In genomic region chr17:48483471-48484131, GRCh38 we compare ENCODE assay signal across 9 cellular contexts. TPM values are rescaled to one million over a fixed set of nuclear protein-coding genes. Genes with fewer than 3 reads are reported as not detected.
DNase-seq lines count a peak whose midpoint lies in the region; ATAC-seq and TF ChIP-seq lines count a peak whose summit lies in the region.
"Had no signal": no experiment of that assay in that cellular context is flagged by ENCODE, and none has a peak within 500 bp of the region (broad histone marks: within the 10 kb centered on the region; RNA-seq: fewer than 3 reads in every experiment).

No MANE protein-coding gene starts in this region.

- peaks cover 5% of the 10 kb centered on the region; the same call in 1 of the 2 replicates for H3K27me3 ChIP-seq in GM23338 (ENCODE audit: insufficient read depth)

- no peaks in the 10 kb centered on the region; the same call in 2 of the 3 replicates for H3K9me3 Mint-ChIP-seq in GM23338
- no peaks in the 10 kb centered on the region for H3K9me3 Mint-ChIP-seq in effector memory CD8-positive, alpha-beta T cell

- CTCF ChIA-PET in AG04449 (lab: Yijun Ruan, JAX) = interaction anchor here (0.9 to 2.2 kb wide), 6 partner anchors 9 to 148 kb away, joined by 3 to 11 read pairs (median 3); no protein-coding TSS in a partner anchor

- peak; percentile 87 for DNase-seq in AG04449 (ENCODE audit: low read depth, low spot score)
- peak; percentile 26 for DNase-seq in GM23338 (ENCODE audit: low spot score)
- peak; percentile 43 for DNase-seq in SK-MEL-5 (ENCODE audit: low read depth, low spot score)
- DNase-seq in effector memory CD8-positive, alpha-beta T cell = no peak
- DNase-seq in stimulated activated CD4-positive, alpha-beta T cell treated with anti-CD3 and anti-CD28 coated beads, Interleukin-15, amount 100 ng/mL, for 24 hours = peak; percentile 66
- no peak for DNase-seq in left lobe of liver (ENCODE audit: low spot score)
- DNase-seq in NOMO-1 treated with DMSO at 0.1 percent for 48 hours (lab: John Stamatoyannopoulos, UW; ENCODE audit: unreplicated experiment) = no peak

- no peaks in the 10 kb centered on the region for H4K20me1 ChIP-seq in GM23338 (replicated peaks; ENCODE audit: insufficient read depth)

- H3K4me3 Mint-ChIP-seq in GM23338 = no peak overlapping the region
- no peak overlapping the region for H3K4me3 Mint-ChIP-seq in effector memory CD8-positive, alpha-beta T cell
- H3K4me3 Mint-ChIP-seq: brain had no signal

- H3K27ac Mint-ChIP-seq in GM23338 = no peak overlapping the region
- H3K27ac Mint-ChIP-seq in effector memory CD8-positive, alpha-beta T cell = peak overlapping the region; percentile 13 to 38

- no peaks in the 10 kb centered on the region for H3K36me3 ChIP-seq in GM23338 (ENCODE audit: insufficient read depth)

- ATAC-seq in GM23338 = peak; percentile 80
- no peak for ATAC-seq in effector memory CD8-positive, alpha-beta T cell (replicated peaks)
- no peak for ATAC-seq in left lobe of liver
- ATAC-seq in GM21717 (IDR thresholded peaks at IDR 0.05; ENCODE audit: unreplicated experiment) = no peak

- no peaks in the 10 kb centered on the region for H3K36me3 Mint-ChIP-seq in GM23338 (ENCODE audit: low read depth)
- no peaks in the 10 kb centered on the region for H3K36me3 Mint-ChIP-seq in effector memory CD8-positive, alpha-beta T cell (ENCODE audit: insufficient read depth)
- H3K36me3 Mint-ChIP-seq: brain had no signal

- no peak overlapping the region for H3K27ac ChIP-seq in GM23338 (ENCODE audit: low read depth)

- no peaks in the 10 kb centered on the region for H3K9me2 ChIP-seq in GM23338 (ENCODE audit: insufficient read depth)

- no peaks in the 10 kb centered on the region for H3F3A ChIP-seq in GM23338 (replicated peaks; ENCODE audit: low read depth)

- H3K79me2 ChIP-seq in GM23338 (replicated peaks; ENCODE audit: insufficient read depth) = no peaks in the 10 kb centered on the region

- H3K27me3 Mint-ChIP-seq in GM23338 (ENCODE audit: insufficient read depth, low read depth, poor library complexity) = peaks cover 10% of the 10 kb centered on the region
- H3K27me3 Mint-ChIP-seq in effector memory CD8-positive, alpha-beta T cell = peaks cover 0 to 12% of the 10 kb centered on the region in 2 donors

- 0 out of 2 replicates have a peak overlapping the region, but pooled peaks have one; percentile 19 for H3K4me3 ChIP-seq in AG04449 (ENCODE audit: low read depth, low read length)
- H3K4me3 ChIP-seq in GM23338 = no peak overlapping the region

- POLR2A ChIA-PET in AG04449 (lab: Yijun Ruan, JAX) = interaction anchor here (0.7 to 5.0 kb wide), 18 partner anchors 9 to 113 kb away, joined by 3 to 57 read pairs (median 5); no protein-coding TSS in a partner anchor

- H3K4me1 ChIP-seq in GM23338 (ENCODE audit: insufficient read depth) = no peaks in the 10 kb centered on the region

- peaks cover 1% of the 10 kb centered on the region; the same call in 1 of the 3 replicates for H3K4me1 Mint-ChIP-seq in GM23338
- peaks cover 3 to 4% of the 10 kb centered on the region in 2 donors for H3K4me1 Mint-ChIP-seq in effector memory CD8-positive, alpha-beta T cell (ENCODE audit: low read depth in 2 of 2)

- in situ Hi-C loops in SK-MEL-5 (cut with HindIII; ENCODE audit: low pct_unique_long_range_greater_than_20kb, low sequenced_read_pairs) = no loop called here

- H3K4me2 ChIP-seq in GM23338 = no peak overlapping the region

- no peak overlapping the region; the same call in 1 of the 2 replicates for H2AFZ ChIP-seq in GM23338

- TF ChIP-seq CTCF in AG04449 (IDR thresholded peaks at IDR 0.05; ENCODE audit: insufficient read depth, low read length, missing control alignments) = no peak
- no peak for TF ChIP-seq CTCF in GM23338 (conservative IDR thresholded peaks at IDR 0.05; ENCODE audit: low read depth in 2 of 2)

TF ChIP-seq in GM23338, 12 proteins besides CTCF, POLR2A, EP300 and RAD21 (continues in another document):
- TF ChIP-seq EZH2phosphoT487 (IDR thresholded peaks at IDR 0.05; ENCODE audit: unreplicated experiment) (no peak), STAT1 (IDR thresholded peaks at IDR 0.05; ENCODE audit: unreplicated experiment) (no peak), REST (IDR thresholded peaks at IDR 0.05; ENCODE audit: unreplicated experiment) (no peak), JUNB (IDR thresholded peaks at IDR 0.05; ENCODE audit: unreplicated experiment) (no peak), ETS1 (IDR thresholded peaks at IDR 0.05) (no peak), CREB1 (CRISPR knock-in tag; IDR thresholded peaks at IDR 0.05; ENCODE audit: low read depth) (no peak), NANOG (IDR thresholded peaks at IDR 0.05; ENCODE audit: borderline replicate concordance) (no peak), ZNF331 (CRISPR knock-in tag; IDR thresholded peaks at IDR 0.05; ENCODE audit: low read depth) (no peak), ZNF114 (CRISPR knock-in tag; IDR thresholded peaks at IDR 0.05) (no peak), POLR2AphosphoS5 (IDR thresholded peaks at IDR 0.05; ENCODE audit: low read depth) (no peak)

RNA-seq across cellular contexts. Expression of gene HOXB1, which starts 47.2 kb away (rescaled TPM):
- not detected in 2 replicates for total RNA-seq in GM23338 (2014; rRNA removed; shearing (Covaris generic))
- polyA plus RNA-seq in GM23338 (2016; fragmentation: Nextera tagmentation; extraction: Ambion mirVana) = not detected in 2 replicates
- not detected in 2 replicates for total RNA-seq in SK-MEL-5 (2014; rRNA removed; shearing (Covaris generic))
- not detected in 2 replicates for polyA plus RNA-seq in SK-MEL-5 (2015; cell fraction: cytosol; rRNA removed)
- not detected in 2 replicates for polyA plus RNA-seq in SK-MEL-5 (2015; cell fraction: nucleus; rRNA removed)
- not detected for total RNA-seq in left lobe of liver

RNA-seq across cellular contexts. Expression of gene SKAP1, which starts 53.6 kb away (rescaled TPM):
- total RNA-seq in GM23338 (2014; rRNA removed; shearing (Covaris generic)) = not detected in 2 replicates
- 0.27 and 0.59 TPM in 2 replicates for polyA plus RNA-seq in GM23338 (2016; fragmentation: Nextera tagmentation; extraction: Ambion mirVana)
- total RNA-seq in SK-MEL-5 (2014; rRNA removed; shearing (Covaris generic)) = not detected in 2 replicates
- not detected in 2 replicates for polyA plus RNA-seq in SK-MEL-5 (2015; cell fraction: cytosol; rRNA removed)
- polyA plus RNA-seq in SK-MEL-5 (2015; cell fraction: nucleus; rRNA removed) = not detected in 2 replicates
- total RNA-seq in left lobe of liver = 20.9 TPM

Comparison
In these comparisons a context has a peak if more than half of its experiments do, and no peak if none do; other contexts are left out.
1. DNase-seq: peak in AG04449 (single experiment), GM23338 (single experiment), SK-MEL-5 (single experiment) and stimulated activated CD4-positive, alpha-beta T cell treated with anti-CD3 and anti-CD28 coated beads, Interleukin-15, amount 100 ng/mL, for 24 hours (single experiment); none in effector memory CD8-positive, alpha-beta T cell (0 of 3), left lobe of liver (single experiment) and NOMO-1 treated with DMSO at 0.1 percent for 48 hours (single experiment).
2. RNA of gene SKAP1, which starts 53.6 kb away (total RNA-seq): 20.9 TPM in left lobe of liver (single experiment); not detected in GM23338 and not detected in SK-MEL-5; every median in the first group is over 10 times any median in the second.